ENCODE assay signal across 9 cellular contexts in genomic region chr16:85104821-85105391, GRCh38. TPM values are rescaled to one million over a fixed set of nuclear protein-coding genes. Genes with fewer than 3 reads are reported as not detected.
DNase-seq lines count a peak whose midpoint lies in the region; ATAC-seq, FAIRE-seq and TF ChIP-seq lines count a peak whose summit lies in the region.
"Had no signal": no experiment of that assay in that cellular context is flagged by ENCODE, and none has a peak within 500 bp of the region (broad histone marks: within the 10 kb centered on the region; RNA-seq: fewer than 3 reads in every experiment).

No MANE protein-coding gene starts in this region.

- H3K4me1 Mint-ChIP-seq in IgD-negative memory B cell (peaks cover 9 to 15% (median 10%) of the 10 kb centered on the region in 3 donors), MCF 10A (ENCODE audit: insufficient read depth, unreplicated experiment) (no peaks in the 10 kb centered on the region)
- peaks cover 45% of the 10 kb centered on the region for H3K4me1 Mint-ChIP-seq in activated naive CD4-positive, alpha-beta T cell treated with anti-CD3 and anti-CD28 coated beads, Interleukin-2, amount 50 U/mL, for 24 hours

- POLR2A ChIA-PET in MCF 10A (lab: Yijun Ruan, JAX): no interaction called here

- peak; percentile 70 for ATAC-seq in GM18511 (IDR thresholded peaks at IDR 0.05; ENCODE audit: unreplicated experiment)
- peak in 3 of 4 donors; percentile 41 to 71 (median 57) for ATAC-seq in pancreas
- ATAC-seq in HG02885 (IDR thresholded peaks at IDR 0.05; ENCODE audit: poor library complexity, unreplicated experiment): no peak

- H3K27ac ChIP-seq in pancreas: no peak overlapping the region

- H3K27me3 ChIP-seq in pancreas: no peaks in the 10 kb centered on the region

- DNase-seq in pancreas (peak in 1 of 6 donors; percentile 45), MCF 10A (ENCODE audit: unreplicated experiment) (no peak), NCI-H226 (no peak), NCI-H345 treated with DMSO at 0.1 percent for 48 hours (lab: John Stamatoyannopoulos, UW; ENCODE audit: unreplicated experiment) (no peak)
- DNase-seq: NCI-H1436 treated with DMSO at 0.1 percent for 48 hours had no signal

- TF ChIP-seq CTCF in pancreas (IDR thresholded peaks at IDR 0.05): no peak
- TF ChIP-seq CTCF in MCF 10A (IDR thresholded peaks at IDR 0.05; ENCODE audit: unreplicated experiment): no peak

- BruUV-seq in MCF 10A (replicated peaks; lab: Mats Ljungman, UMichigan): no TSS peak

- H3K4me1 ChIP-seq in pancreas: no peaks in the 10 kb centered on the region

- CTCF ChIA-PET in MCF 10A (lab: Yijun Ruan, JAX): interaction anchor here (0.9 to 1.8 kb wide), 4 partner anchors 10 to 511 kb away, joined by 3 to 8 read pairs (median 4); no protein-coding TSS in a partner anchor

- 79 to 91% methylated on average over 11 of the region's 11 CpGs for WGBS in pancreas, 2 donors

- H3K36me3 Mint-ChIP-seq in IgD-negative memory B cell: no peaks in the 10 kb centered on the region
- H3K36me3 Mint-ChIP-seq in activated naive CD4-positive, alpha-beta T cell treated with anti-CD3 and anti-CD28 coated beads, Interleukin-2, amount 50 U/mL, for 24 hours: no peaks in the 10 kb centered on the region
- no peaks in the 10 kb centered on the region for H3K36me3 Mint-ChIP-seq in MCF 10A (ENCODE audit: insufficient read depth, unreplicated experiment)

- intact Hi-C loops in pancreas (cut with DNase I) (no loop called here), MCF 10A (cut with micrococcal nuclease) (no loop called here)

- H3K9me3 ChIP-seq in pancreas: no peaks in the 10 kb centered on the region

- no peaks in the 10 kb centered on the region for H3K36me3 ChIP-seq in pancreas

- H3K9me3 Mint-ChIP-seq in IgD-negative memory B cell: no peaks in the 10 kb centered on the region
- H3K9me3 Mint-ChIP-seq in activated naive CD4-positive, alpha-beta T cell treated with anti-CD3 and anti-CD28 coated beads, Interleukin-2, amount 50 U/mL, for 24 hours: no peaks in the 10 kb centered on the region
- no peaks in the 10 kb centered on the region for H3K9me3 Mint-ChIP-seq in MCF 10A (ENCODE audit: unreplicated experiment)

- no peak for FAIRE-seq in pancreas (lab: Jason Lieb, UNC)

- H3K4me3 Mint-ChIP-seq in IgD-negative memory B cell (peak overlapping the region in 2 of 4 donors; percentile 47 to 90), MCF 10A (ENCODE audit: unreplicated experiment) (no peak overlapping the region)
- H3K4me3 Mint-ChIP-seq in activated naive CD4-positive, alpha-beta T cell treated with anti-CD3 and anti-CD28 coated beads, Interleukin-2, amount 50 U/mL, for 24 hours: peak overlapping the region; percentile 49

- peak overlapping the region in 2 of 3 donors; percentile 68 to 91 for H3K27ac Mint-ChIP-seq in IgD-negative memory B cell
- peak overlapping the region; percentile 97 for H3K27ac Mint-ChIP-seq in activated naive CD4-positive, alpha-beta T cell treated with anti-CD3 and anti-CD28 coated beads, Interleukin-2, amount 50 U/mL, for 24 hours
- H3K27ac Mint-ChIP-seq in MCF 10A (ENCODE audit: low read depth, unreplicated experiment): no peak overlapping the region

- H3K27me3 Mint-ChIP-seq in IgD-negative memory B cell: peaks cover 10% of the 10 kb centered on the region
- H3K27me3 Mint-ChIP-seq in activated naive CD4-positive, alpha-beta T cell treated with anti-CD3 and anti-CD28 coated beads, Interleukin-2, amount 50 U/mL, for 24 hours: no peaks in the 10 kb centered on the region
- no peaks in the 10 kb centered on the region for H3K27me3 Mint-ChIP-seq in MCF 10A (ENCODE audit: insufficient read depth, unreplicated experiment)

- no peak overlapping the region for H3K4me3 ChIP-seq in pancreas

RNA-seq across cellular contexts. Expression of gene CIBAR2, which starts 7.4 kb away (rescaled TPM):
- polyA plus RNA-seq in IgD-negative memory B cell: not detected
- not detected for total RNA-seq in pancreas
- under 1 TPM in 1 of 2 donors, not detected in 1; 0.05 TPM for polyA plus RNA-seq in pancreas
- not detected in 2 replicates for total RNA-seq in MCF 10A (2022)
